Comparison of ENCODE assay signal across 13 cellular contexts in the genomic region with DNA sequence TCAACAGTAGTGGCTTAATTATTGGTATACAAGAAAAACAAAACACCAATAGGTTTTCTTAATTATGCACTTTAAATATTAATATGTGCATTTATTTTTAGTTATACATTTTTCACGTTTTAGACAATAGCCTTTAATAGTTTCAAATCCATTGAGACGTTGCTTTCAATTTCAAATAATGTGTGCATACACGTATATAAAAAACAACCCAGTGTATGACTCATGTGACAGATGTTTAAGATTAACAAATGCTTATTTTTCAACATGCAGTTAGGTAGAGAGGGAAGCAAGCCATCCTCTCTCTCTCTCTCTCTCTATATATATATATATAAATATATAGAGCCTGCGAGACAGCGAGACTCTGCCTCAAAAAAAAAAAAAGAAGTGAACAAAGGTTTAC. TPM values are rescaled to one million over a fixed set of nuclear protein-coding genes. Genes with fewer than 3 reads are reported as not detected.
DNase-seq lines count a peak whose midpoint lies in the region; ATAC-seq, FAIRE-seq and TF ChIP-seq lines count a peak whose summit lies in the region.
"Had no signal": no experiment of that assay in that cellular context is flagged by ENCODE, and none has a peak within 500 bp of the region (broad histone marks: within the 10 kb centered on the region; RNA-seq: fewer than 3 reads in every experiment).

No MANE protein-coding gene starts in this region.

- H3K9ac ChIP-seq in K562 (ENCODE audit: insufficient read depth in 1 of 2, low read depth in 2 of 2, low read length in 2 of 2): no peak overlapping the region
- no peak overlapping the region for H3K9ac ChIP-seq in keratinocyte (ENCODE audit: control insufficient read depth, extremely low read depth, insufficient read depth, low read length)

- TF ChIP-seq RAD21 in K562 (CRISPR knock-in tag; conservative IDR thresholded peaks at IDR 0.05 in 1 of 2, IDR thresholded peaks at IDR 0.05 in 1 of 2): no peak

- DNase-seq in GM20000 (ENCODE audit: low spot score): peak; percentile 10
- peak; percentile 8 for DNase-seq in NCI-H1694 (lab: John Stamatoyannopoulos, UW)
- no peak for DNase-seq in K562 (ENCODE audit: extremely low read depth in 1 of 4, low spot score in 3 of 4)
- no peak for DNase-seq in keratinocyte (ENCODE audit: low read depth, low spot score)
- DNase-seq in prostate gland (ENCODE audit: low spot score): no peak
- DNase-seq in NCI-H2196 (lab: John Stamatoyannopoulos, UW; ENCODE audit: unreplicated experiment): no peak
- no peak for DNase-seq in HuH-7.5 (ENCODE audit: low spot score)
- DNase-seq: amygdala, endodermal cell, NCI-H1417 treated with DMSO at 0.1 percent for 48 hours, NCI-H82 had no signal

- WGBS in K562 (ENCODE audit: insufficient coverage, low coverage, missing lambda C conversion rate): 26% methylated on average over 5 of the region's 5 CpGs
- WGBS in prostate gland: 75% methylated on average over 5 of the region's 5 CpGs

- POLR2A ChIA-PET in K562 (lab: Yijun Ruan, JAX): interaction anchor here (0.7 kb wide), 1 partner anchor 390 kb away, joined by 3 read pairs; no protein-coding TSS in a partner anchor

- H3K9me1 ChIP-seq in K562 (ENCODE audit: control insufficient read depth, insufficient read depth, low read length) (peaks cover 3% of the 10 kb centered on the region), keratinocyte (ENCODE audit: control insufficient read depth, extremely low read depth, insufficient read depth, low read length) (no peaks in the 10 kb centered on the region)

- H3K79me2 ChIP-seq in K562 (ENCODE audit: control insufficient read depth, insufficient read depth, low read length): peaks cover 91% of the 10 kb centered on the region
- peaks cover 49% of the 10 kb centered on the region for H3K79me2 ChIP-seq in keratinocyte (ENCODE audit: control insufficient read depth, insufficient read depth, low read length)

- H3K4me2 ChIP-seq in K562 (ENCODE audit: insufficient read depth, low read length): no peak overlapping the region
- H3K4me2 ChIP-seq in keratinocyte (ENCODE audit: control insufficient read depth, extremely low read depth, insufficient read depth, low read depth, low read length): peak overlapping the region; percentile 74

- peaks cover 2% of the 10 kb centered on the region; the same call in 1 of the 2 replicates for H3K9me3 ChIP-seq in K562 (replicated peaks; ENCODE audit: control insufficient read depth, insufficient read depth, low read depth, low read length)
- H3K9me3 ChIP-seq in keratinocyte (ENCODE audit: control insufficient read depth, low read depth, low read length): no peaks in the 10 kb centered on the region
- no peaks in the 10 kb centered on the region for H3K9me3 ChIP-seq in prostate gland
- H3K9me3 ChIP-seq: thoracic aorta had no signal

- H3K27ac ChIP-seq in K562 (ENCODE audit: extremely low read depth, low read depth, low read length): peak overlapping the region; percentile 73; the same call in 1 of the 3 replicates
- peak overlapping the region; percentile 55 for H3K27ac ChIP-seq in keratinocyte (ENCODE audit: control insufficient read depth, insufficient read depth, low read length)
- H3K27ac ChIP-seq in prostate gland: no peak overlapping the region
- H3K27ac ChIP-seq: thoracic aorta had no signal

- intact Hi-C loops in K562 (cut with micrococcal nuclease): no loop called here
- intact Hi-C loops in prostate gland (cut with DNase I): no loop called here

- no peak overlapping the region for H2AFZ ChIP-seq in K562 (ENCODE audit: low read depth, low read length)
- H2AFZ ChIP-seq in keratinocyte (ENCODE audit: control insufficient read depth, low read length): no peak overlapping the region

- H3K4me1 ChIP-seq in K562 (replicated peaks in 1 of 2; ENCODE audit: control insufficient read depth in 2 of 2, insufficient read depth in 2 of 2, low read length in 2 of 2): peaks cover 14 to 29% of the 10 kb centered on the region in 2 experiments
- H3K4me1 ChIP-seq in keratinocyte (ENCODE audit: control insufficient read depth, extremely low read depth, insufficient read depth, low read length): peaks cover 38% of the 10 kb centered on the region
- H3K4me1 ChIP-seq in prostate gland (replicated peaks): peaks cover 2% of the 10 kb centered on the region

- TF ChIP-seq CTCF in GM20000 (IDR thresholded peaks at IDR 0.05; ENCODE audit: extremely low read depth, missing control alignments): no peak
- TF ChIP-seq CTCF in K562 (IDR thresholded peaks at IDR 0.05 in 2 of 3, conservative IDR thresholded peaks at IDR 0.05 in 1 of 3; ENCODE audit: insufficient read depth in 2 of 3, low read depth in 1 of 3, low read length in 3 of 3): no peak
- TF ChIP-seq CTCF in keratinocyte (optimal IDR thresholded peaks at IDR 0.05 in 1 of 3, IDR thresholded peaks at IDR 0.05 in 1 of 3, conservative IDR thresholded peaks at IDR 0.05 in 1 of 3; ENCODE audit: extremely low read depth in 1 of 3, insufficient read depth in 2 of 3, low read length in 3 of 3): no peak
- TF ChIP-seq CTCF in prostate gland (IDR thresholded peaks at IDR 0.05): no peak

- H3K27me3 ChIP-seq in K562 (ENCODE audit: control insufficient read depth in 2 of 2, insufficient read depth in 2 of 2, low read length in 2 of 2) (no peaks in the 10 kb centered on the region), keratinocyte (ENCODE audit: control insufficient read depth, extremely low read depth, insufficient read depth, low read length) (no peaks in the 10 kb centered on the region), prostate gland (replicated peaks; ENCODE audit: insufficient read depth) (no peaks in the 10 kb centered on the region)

- in situ Hi-C loops in K562 (cut with MboI): no loop called here

- no peak for FAIRE-seq in K562 (lab: Jason Lieb, UNC)
- FAIRE-seq in keratinocyte (lab: Jason Lieb, UNC): no peak

- H3K4me3 ChIP-seq in K562 (no peak overlapping the region), keratinocyte (ENCODE audit: control insufficient read depth in 2 of 3, extremely low read depth in 1 of 3, insufficient read depth in 2 of 3, low read depth in 1 of 3, low read length in 3 of 3) (peak overlapping the region in 1 of 3 experiments; percentile 36), prostate gland (no peak overlapping the region)
- H3K4me3 ChIP-seq: thoracic aorta had no signal

- H4K20me1 ChIP-seq in K562 (replicated peaks; ENCODE audit: control insufficient read depth, insufficient read depth, low read length) (0 out of 2 replicates have a peak, but pooled peaks cover 4% of the 10 kb centered on the region), keratinocyte (ENCODE audit: control insufficient read depth, extremely low read depth, insufficient read depth, low read length) (no peaks in the 10 kb centered on the region)

- dilution Hi-C loops in keratinocyte (cut with MboI; ENCODE audit: extremely low pct_ligation_motif_present, low sequenced_read_pairs): no loop called here

- no peak for TF ChIP-seq EP300 in K562 (IDR thresholded peaks at IDR 0.05; ENCODE audit: low read length)

- H3K36me3 ChIP-seq in K562 (ENCODE audit: control insufficient read depth, insufficient read depth, low read length) (peaks cover 11% of the 10 kb centered on the region; the same call in 2 of the 3 replicates), keratinocyte (ENCODE audit: control insufficient read depth in 2 of 2, extremely low read depth in 1 of 2, insufficient read depth in 2 of 2, low read length in 2 of 2) (no peaks in the 10 kb centered on the region), prostate gland (no peaks in the 10 kb centered on the region)

- BruUV-seq in K562 (replicated peaks; lab: Mats Ljungman, UMichigan): no TSS peak

- CTCF ChIA-PET in K562 (lab: Yijun Ruan, JAX; ENCODE audit: low intra/inter-chr PET ratio): no interaction called here

- TF ChIP-seq POLR2A in K562 (conservative IDR thresholded peaks at IDR 0.05) (no peak), prostate gland (IDR thresholded peaks at IDR 0.05) (no peak)

- ATAC-seq in K562 (no peak), GM18520 (IDR thresholded peaks at IDR 0.05; ENCODE audit: unreplicated experiment) (no peak)

RNA-seq across cellular contexts. Expression of a gene that starts 24.3 kb away (rescaled TPM):
- total RNA-seq in K562 (2011; cell fraction: chromatin; rRNA removed; ENCODE audit: low replicate concordance): 65.3 and 113 TPM in 2 replicates
- 27.8 and 35.9 TPM in 2 replicates for total RNA-seq in K562 (2011; cell fraction: nucleolus; rRNA removed)
- 43.1 and 57.6 TPM in 2 replicates for total RNA-seq in K562 (2011; cell fraction: nucleoplasm; rRNA removed)
- total RNA-seq in K562 (2014; rRNA removed): 19.4 and 21.7 TPM in 2 replicates
- 51.3 and 55.7 TPM in 2 replicates for total RNA-seq in K562 (2014; rRNA removed; fragmentation: Illumina TruSeq; extraction: Trizol)
- 45.4 and 48.1 TPM in 2 replicates for total RNA-seq in K562 (2015; rRNA removed; fragmentation: Illumina TruSeq; extraction: Trizol)
- total RNA-seq in K562 (2021): 45.6 and 51.3 TPM in 2 replicates
- polyA plus RNA-seq in K562 (2011; rRNA removed): 64.0 and 74.6 TPM in 2 replicates
- polyA plus RNA-seq in K562 (2011; cell fraction: cytosol; rRNA removed): 38.9 and 49.0 TPM in 2 replicates
- polyA plus RNA-seq in K562 (2011; cell fraction: nucleus; rRNA removed): 44.1 and 52.2 TPM in 2 replicates
- polyA plus RNA-seq in K562 (2012): 19.5 and 28.8 TPM in 2 replicates
- 35.2 and 41.9 TPM in 2 replicates for polyA plus RNA-seq in K562 (2014; fragmentation: Illumina TruSeq; extraction: Trizol)
- polyA plus RNA-seq in K562 (2014; fragmentation: Nextera tagmentation; extraction: Ambion mirVana): 10 to 100 TPM; 29.4 to 43.6 TPM
- polyA plus RNA-seq in K562 (2014; rRNA removed): 27.7 and 30.0 TPM in 2 replicates
- 119 and 132 TPM in 2 replicates for polyA minus RNA-seq in K562 (2011; rRNA and poly(A)+ RNA removed)
- 36.9 and 40.8 TPM in 2 replicates for polyA minus RNA-seq in K562 (2011; cell fraction: cytosol; rRNA and poly(A)+ RNA removed)
- polyA minus RNA-seq in K562 (2011; cell fraction: nucleus; rRNA and poly(A)+ RNA removed): 20.6 and 42.0 TPM in 2 replicates
- polyA plus RNA-seq in keratinocyte: 15.5 to 17.7 TPM (median 17.6 TPM) in 3 replicates
- 4.9 TPM for polyA plus RNA-seq in keratinocyte (2011; ENCODE audit: low read depth)
- polyA plus RNA-seq in keratinocyte (2011; cell fraction: cytosol; rRNA removed): 7.5 and 13.3 TPM in 2 replicates
- polyA plus RNA-seq in keratinocyte (2011; cell fraction: nucleus; rRNA removed): 20.1 and 21.5 TPM in 2 replicates
- 8.4 and 11.3 TPM in 2 replicates for polyA plus RNA-seq in keratinocyte (2012; ENCODE audit: low replicate concordance)
- polyA minus RNA-seq in keratinocyte: 21.7 to 60.5 TPM (median 39.6 TPM) in 3 replicates
- polyA minus RNA-seq in keratinocyte (2011; cell fraction: cytosol; rRNA and poly(A)+ RNA removed): 22.8 TPM
- polyA minus RNA-seq in keratinocyte (2011; cell fraction: nucleus; rRNA and poly(A)+ RNA removed): 22.2 and 24.5 TPM in 2 replicates
- 10 to 100 TPM; 16.7 to 19.4 TPM for total RNA-seq in prostate gland

Comparison
In these comparisons a context has a peak if more than half of its experiments do, and no peak if none do; other contexts are left out.
1. DNase-seq: peak in GM20000 (single experiment) and NCI-H1694 (single experiment); none in K562 (0 of 4), keratinocyte (single experiment), prostate gland (single experiment), NCI-H2196 (single experiment) and HuH-7.5 (single experiment).
2. H3K27ac ChIP-seq: peak in K562 (single experiment) and keratinocyte (single experiment); none in prostate gland (0 of 2).